Comparison of ENCODE assay signal across 1 cellular context in the genomic region with DNA sequence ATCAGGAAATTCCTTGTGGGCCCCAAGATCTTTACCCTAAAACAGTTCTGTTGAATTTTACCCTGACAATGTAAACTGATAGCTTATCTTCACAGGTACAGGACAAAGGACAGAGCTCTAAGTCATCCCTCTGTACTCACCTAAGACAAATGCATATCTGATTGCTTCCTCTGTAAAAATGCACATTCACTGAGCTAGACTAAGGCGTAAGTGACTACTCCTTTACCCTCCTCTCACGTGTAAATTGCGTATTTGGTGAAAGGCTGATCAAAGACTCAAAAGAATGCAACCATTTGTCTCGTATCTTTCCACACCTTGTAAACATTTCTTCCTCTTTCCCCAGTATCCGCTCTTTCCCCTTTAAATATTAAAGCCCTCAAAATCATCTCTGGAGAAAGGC.
TF ChIP-seq lines count a peak whose summit lies in the region.

No MANE protein-coding gene starts in this region.

TF ChIP-seq in H1, 55 proteins besides CTCF, POLR2A, EP300 and RAD21 (continued from another document):
- TF ChIP-seq SAP30 (IDR thresholded peaks at IDR 0.05; ENCODE audit: insufficient read depth, insufficient replicate concordance, low read length) (no peak), SUZ12 (IDR thresholded peaks at IDR 0.05; ENCODE audit: low read length) (no peak), JUN (IDR thresholded peaks at IDR 0.05; ENCODE audit: low read depth, low read length) (no peak), SIX5 (IDR thresholded peaks at IDR 0.05; ENCODE audit: low read depth, low read length) (no peak), POLR2AphosphoS5 (IDR thresholded peaks at IDR 0.05; ENCODE audit: low read depth, low read length) (no peak), FOSL1 (IDR thresholded peaks at IDR 0.05; ENCODE audit: insufficient read depth, low read depth, low read length) (no peak), BCL11A (IDR thresholded peaks at IDR 0.05; ENCODE audit: low read depth in 2 of 2, low read length in 2 of 2) (no peak), RXRA (IDR thresholded peaks at IDR 0.05; ENCODE audit: insufficient read depth, low read depth, low read length) (no peak), KDM1A (IDR thresholded peaks at IDR 0.05; ENCODE audit: borderline replicate concordance, low read length) (no peak), YY1 (IDR thresholded peaks at IDR 0.05; ENCODE audit: low read depth, low read length) (no peak), JUND (IDR thresholded peaks at IDR 0.05; ENCODE audit: low read length) (no peak), KDM4A (IDR thresholded peaks at IDR 0.05; ENCODE audit: low read depth, low read length, severe bottlenecking) (no peak)
